Comparison of ENCODE assay signal across 14 cellular contexts in genomic region chr2:129891341-129892320, GRCh38.
DNase-seq lines count a peak whose midpoint lies in the region; ATAC-seq, FAIRE-seq and TF ChIP-seq lines count a peak whose summit lies in the region.
"Had no signal": no experiment of that assay in that cellular context is flagged by ENCODE, and none has a peak within 500 bp of the region (broad histone marks: within the 10 kb centered on the region; RNA-seq: fewer than 3 reads in every experiment).

No MANE protein-coding gene starts in this region.

- H3K4me1 ChIP-seq in GM23338 (ENCODE audit: insufficient read depth) (peaks cover 8% of the 10 kb centered on the region), mesendoderm (ENCODE audit: control insufficient read depth, low read depth, low read length) (no peaks in the 10 kb centered on the region), pancreas (no peaks in the 10 kb centered on the region), mesenchymal stem cell (ENCODE audit: control insufficient read depth, insufficient read depth, low read depth, low read length) (no peaks in the 10 kb centered on the region)

- no peak overlapping the region for H3K27ac Mint-ChIP-seq in GM23338
- H3K27ac Mint-ChIP-seq in stimulated activated memory B cell treated with anti-CD40 and anti-IgM and Interleukin-4, amounts not matched to agents 10 μg/mL and 1 μg/mL and 100 μg/mL, for 72 hours = no peak overlapping the region

- H3K27me3 Mint-ChIP-seq in GM23338 (ENCODE audit: insufficient read depth, low read depth, poor library complexity) = peaks cover 2% of the 10 kb centered on the region
- H3K27me3 Mint-ChIP-seq in stimulated activated memory B cell treated with anti-CD40 and anti-IgM and Interleukin-4, amounts not matched to agents 10 μg/mL and 1 μg/mL and 100 μg/mL, for 72 hours = peaks cover 58% of the 10 kb centered on the region

- no peak for FAIRE-seq in pancreas (lab: Jason Lieb, UNC)

- no peak overlapping the region for H4K91ac ChIP-seq in mesenchymal stem cell (ENCODE audit: low read length)

- no peak overlapping the region for H2BK15ac ChIP-seq in mesendoderm (replicated peaks; ENCODE audit: low read depth)
- H2BK15ac ChIP-seq in mesenchymal stem cell (ENCODE audit: low read depth, poor library complexity, severe bottlenecking) = no peak overlapping the region

- no peaks in the 10 kb centered on the region for H3K79me2 ChIP-seq in GM23338 (replicated peaks; ENCODE audit: insufficient read depth)
- no peaks in the 10 kb centered on the region for H3K79me2 ChIP-seq in mesendoderm (ENCODE audit: control insufficient read depth, insufficient read depth, low read length)

- TF ChIP-seq CTCF in GM23338 (conservative IDR thresholded peaks at IDR 0.05; ENCODE audit: low read depth in 2 of 2) = no peak
- no peak for TF ChIP-seq CTCF in coronary artery (IDR thresholded peaks at IDR 0.05)
- TF ChIP-seq CTCF in pancreas (IDR thresholded peaks at IDR 0.05) = no peak

- H3K27ac ChIP-seq in GM23338 (ENCODE audit: low read depth) (no peak overlapping the region), coronary artery (no peak overlapping the region), mesendoderm (ENCODE audit: low read depth, low read length) (no peak overlapping the region), pancreas (no peak overlapping the region), mesenchymal stem cell (ENCODE audit: low read length, poor library complexity, severe bottlenecking) (no peak overlapping the region)
- H3K27ac ChIP-seq: C4-2B had no signal

- peaks cover 10% of the 10 kb centered on the region for H3K4me1 Mint-ChIP-seq in GM23338
- H3K4me1 Mint-ChIP-seq in stimulated activated memory B cell treated with anti-CD40 and anti-IgM and Interleukin-4, amounts not matched to agents 10 μg/mL and 1 μg/mL and 100 μg/mL, for 72 hours = no peaks in the 10 kb centered on the region

- H3K9ac ChIP-seq in mesendoderm (ENCODE audit: low read length) (no peak overlapping the region), mesenchymal stem cell (ENCODE audit: low read length) (no peak overlapping the region)

- H3K9me3 ChIP-seq in pancreas (no peaks in the 10 kb centered on the region), mesenchymal stem cell (ENCODE audit: control insufficient read depth, low read length) (peaks cover 1% of the 10 kb centered on the region)

- no peaks in the 10 kb centered on the region for H3K9me3 Mint-ChIP-seq in GM23338
- no peaks in the 10 kb centered on the region for H3K9me3 Mint-ChIP-seq in stimulated activated memory B cell treated with anti-CD40 and anti-IgM and Interleukin-4, amounts not matched to agents 10 μg/mL and 1 μg/mL and 100 μg/mL, for 72 hours

- no peaks in the 10 kb centered on the region for H3K36me3 ChIP-seq in GM23338 (ENCODE audit: insufficient read depth)
- no peaks in the 10 kb centered on the region for H3K36me3 ChIP-seq in mesendoderm (ENCODE audit: control insufficient read depth, insufficient read depth, low read length)
- no peaks in the 10 kb centered on the region for H3K36me3 ChIP-seq in pancreas
- H3K36me3 ChIP-seq in mesenchymal stem cell (ENCODE audit: control insufficient read depth in 1 of 2, insufficient read depth in 2 of 2, low read depth in 1 of 2, low read length in 2 of 2) = no peaks in the 10 kb centered on the region

- no peak overlapping the region for H3K14ac ChIP-seq in mesenchymal stem cell (ENCODE audit: low read length in 2 of 2)

- H2BK5ac ChIP-seq in mesendoderm (ENCODE audit: low read length) = no peak overlapping the region
- H2BK5ac ChIP-seq in mesenchymal stem cell (ENCODE audit: low read depth, low read length, poor library complexity, severe bottlenecking) = no peak overlapping the region

- no peak overlapping the region for H3K4me3 Mint-ChIP-seq in GM23338
- no peak overlapping the region for H3K4me3 Mint-ChIP-seq in stimulated activated memory B cell treated with anti-CD40 and anti-IgM and Interleukin-4, amounts not matched to agents 10 μg/mL and 1 μg/mL and 100 μg/mL, for 72 hours

- H4K8ac ChIP-seq in mesendoderm (ENCODE audit: low read depth, low read length) (no peak overlapping the region), mesenchymal stem cell (ENCODE audit: low read length) (no peak overlapping the region)

- H3F3A ChIP-seq in GM23338 (replicated peaks; ENCODE audit: low read depth) = no peaks in the 10 kb centered on the region

- no peak overlapping the region for H3K4me2 ChIP-seq in GM23338
- H3K4me2 ChIP-seq in mesendoderm (ENCODE audit: low read length) = no peak overlapping the region
- no peak overlapping the region for H3K4me2 ChIP-seq in mesenchymal stem cell (ENCODE audit: low read length, poor library complexity, severe bottlenecking)

- H3K4me3 ChIP-seq in GM23338 = no peak overlapping the region
- H3K4me3 ChIP-seq in coronary artery = no peak overlapping the region
- H3K4me3 ChIP-seq in mesendoderm (ENCODE audit: low read length) = no peak overlapping the region
- no peak overlapping the region for H3K4me3 ChIP-seq in pancreas
- no peak overlapping the region for H3K4me3 ChIP-seq in mesenchymal stem cell (ENCODE audit: insufficient read depth in 1 of 2, low read depth in 1 of 2, low read length in 2 of 2)

- DNase-seq in GM23338 (ENCODE audit: low spot score) (peak; percentile 46), coronary artery (ENCODE audit: low spot score) (peak; percentile 55), mesendoderm (peak; percentile 47), pancreas (no peak), mesenchymal stem cell (no peak)
- DNase-seq: DMS 273 treated with DMSO at 0.1 percent for 48 hours; NCI-H187 treated with DMSO at 0.1 percent for 48 hours; NCI-H446; NCI-H69; NK-92 treated with Interleukin-12 subunit alpha and Interleukin-12 subunit beta, amount 100 ng/mL, for 24 hours; SHP77 had no signal

- no peak overlapping the region for H4K5ac ChIP-seq in mesendoderm (ENCODE audit: low read length)

- H3K27me3 ChIP-seq in GM23338 (ENCODE audit: insufficient read depth) (no peaks in the 10 kb centered on the region), mesendoderm (ENCODE audit: insufficient read depth, low read length, poor library complexity) (no peaks in the 10 kb centered on the region), pancreas (no peaks in the 10 kb centered on the region), mesenchymal stem cell (ENCODE audit: control insufficient read depth in 1 of 2, insufficient read depth in 1 of 2, low read length in 2 of 2) (peaks cover 0 to 77% of the 10 kb centered on the region in 2 experiments)

- WGBS in mesendoderm (ENCODE audit: extremely low coverage, insufficient coverage, low lambda C conversion rate) = no CpG with 5 or more reads among the region's 14 CpGs
- WGBS in pancreas, 2 donors = 60 to 64% methylated on average over 14 of the region's 14 CpGs
- WGBS in mesenchymal stem cell = 67% methylated on average over 14 of the region's 14 CpGs

- H3K23ac ChIP-seq in mesendoderm (ENCODE audit: low read length) (no peak overlapping the region), mesenchymal stem cell (ENCODE audit: low read length in 2 of 2) (no peak overlapping the region)

- peak; percentile 96 for ATAC-seq in GM23338
- ATAC-seq in stimulated activated memory B cell treated with anti-CD40 and anti-IgM and Interleukin-4, amounts not matched to agents 10 μg/mL and 1 μg/mL and 100 μg/mL, for 72 hours = peak; percentile 4
- no peak for ATAC-seq in pancreas
- no peak for ATAC-seq in HG03521 (IDR thresholded peaks at IDR 0.05; ENCODE audit: unreplicated experiment)

- H4K20me1 ChIP-seq in GM23338 (replicated peaks; ENCODE audit: insufficient read depth) = no peaks in the 10 kb centered on the region

- H3K9me2 ChIP-seq in GM23338 (ENCODE audit: insufficient read depth) = peaks cover 4% of the 10 kb centered on the region

- H2BK12ac ChIP-seq in mesenchymal stem cell (ENCODE audit: low read length in 2 of 2) = no peak overlapping the region

- H3K36me3 Mint-ChIP-seq in GM23338 (ENCODE audit: low read depth) = no peaks in the 10 kb centered on the region
- H3K36me3 Mint-ChIP-seq in stimulated activated memory B cell treated with anti-CD40 and anti-IgM and Interleukin-4, amounts not matched to agents 10 μg/mL and 1 μg/mL and 100 μg/mL, for 72 hours = no peaks in the 10 kb centered on the region

- H2AK5ac ChIP-seq in mesendoderm (ENCODE audit: low read length) (no peak overlapping the region), mesenchymal stem cell (ENCODE audit: low read length, severe bottlenecking) (no peak overlapping the region)

- H3K18ac ChIP-seq in mesendoderm (ENCODE audit: low read length) (no peak overlapping the region), mesenchymal stem cell (ENCODE audit: low read depth in 1 of 2, low read length in 2 of 2) (no peak overlapping the region)

- H2BK120ac ChIP-seq in mesendoderm (ENCODE audit: low read depth, low read length) = no peak overlapping the region
- no peak overlapping the region for H2BK120ac ChIP-seq in mesenchymal stem cell (ENCODE audit: low read depth, low read length)

- intact Hi-C loops in pancreas (cut with DNase I) = no loop called here

- H3K79me1 ChIP-seq in mesendoderm (ENCODE audit: low read length) (no peaks in the 10 kb centered on the region), mesenchymal stem cell (replicated peaks; ENCODE audit: low read length, poor library complexity, severe bottlenecking) (no peaks in the 10 kb centered on the region)

- H3K4ac ChIP-seq in mesendoderm (ENCODE audit: low read depth, low read length) (no peak overlapping the region), mesenchymal stem cell (ENCODE audit: low read depth in 1 of 2, low read length in 2 of 2) (no peak overlapping the region)

- H2AFZ ChIP-seq in GM23338 (peak overlapping the region; percentile 23; the same call in 1 of the 2 replicates), mesenchymal stem cell (ENCODE audit: low read depth, low read length) (no peak overlapping the region)

- H3K56ac ChIP-seq in mesendoderm (ENCODE audit: low read length) = no peak overlapping the region

TF ChIP-seq in GM23338, 12 proteins besides CTCF, POLR2A, EP300 and RAD21 (continues in another document):
- no peak for TF ChIP-seq EZH2phosphoT487 (IDR thresholded peaks at IDR 0.05; ENCODE audit: unreplicated experiment)
- no peak for TF ChIP-seq STAT1 (IDR thresholded peaks at IDR 0.05; ENCODE audit: unreplicated experiment)
- no peak for TF ChIP-seq CREB1 (CRISPR knock-in tag; IDR thresholded peaks at IDR 0.05; ENCODE audit: low read depth)
- no peak for TF ChIP-seq ZNF114 (CRISPR knock-in tag; IDR thresholded peaks at IDR 0.05)
- TF ChIP-seq ETS1 (IDR thresholded peaks at IDR 0.05) = no peak
- no peak for TF ChIP-seq POLR2AphosphoS5 (IDR thresholded peaks at IDR 0.05; ENCODE audit: low read depth)
- TF ChIP-seq ZNF331 (CRISPR knock-in tag; IDR thresholded peaks at IDR 0.05; ENCODE audit: low read depth) = no peak
- no peak for TF ChIP-seq JUNB (IDR thresholded peaks at IDR 0.05; ENCODE audit: unreplicated experiment)

Comparison
In these comparisons a context has a peak if more than half of its experiments do, and no peak if none do; other contexts are left out.
1. ATAC-seq: peak in GM23338 (single experiment) and stimulated activated memory B cell treated with anti-CD40 and anti-IgM and Interleukin-4, amounts not matched to agents 10 μg/mL and 1 μg/mL and 100 μg/mL, for 72 hours (single experiment); none in pancreas (0 of 4) and HG03521 (single experiment).
2. DNase-seq: peak in GM23338 (single experiment), coronary artery (single experiment) and mesendoderm (single experiment); none in pancreas (0 of 6) and mesenchymal stem cell (single experiment).